In the genomic region with DNA sequence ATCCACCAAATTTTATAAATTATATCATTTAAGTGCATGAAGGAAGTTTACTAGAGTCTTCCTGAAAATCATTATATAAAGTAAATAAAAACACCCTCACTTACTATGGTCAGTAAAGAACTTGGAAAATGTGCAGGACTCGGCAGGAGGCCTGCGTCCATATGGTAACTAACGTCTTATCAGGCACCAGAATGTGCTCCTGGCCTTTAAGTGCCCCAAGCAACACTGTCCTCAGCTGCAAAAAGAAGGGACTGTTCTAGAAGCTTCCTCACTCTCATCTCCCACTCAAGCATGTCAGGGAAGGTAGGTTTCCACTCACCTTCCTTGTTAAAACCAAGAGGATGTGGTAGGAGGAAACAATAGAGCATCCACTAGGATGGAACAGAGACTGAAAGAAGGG, we compare ENCODE assay signal across 29 cellular contexts.
"Had no signal": no experiment of that assay in that cellular context is flagged by ENCODE, and none has a peak within 500 bp of the region (broad histone marks: within the 10 kb centered on the region; RNA-seq: fewer than 3 reads in every experiment).

No MANE protein-coding gene starts in this region.

- DNase-seq: activated CD4-positive, alpha-beta T cell treated with anti-CD3 and anti-CD28 coated beads for 1 hour; activated CD4-positive, alpha-beta T cell treated with anti-CD3 and anti-CD28 coated beads, Interleukin-2, amount 50 U/mL, for 4 hours; activated CD8-positive, alpha-beta memory T cell treated with anti-CD3 and anti-CD28 coated beads for 24 hours; activated CD8-positive, alpha-beta memory T cell treated with anti-CD3 and anti-CD28 coated beads, Interleukin-2, amount 50 U/mL, for 4 hours; activated naive CD8-positive, alpha-beta T cell treated with anti-CD3 and anti-CD28 coated beads, Interleukin-2, amount 10 ng/mL, durations not matched to agents 7 days and 5 days; activated T-cell treated with anti-CD3 and anti-CD28 coated beads, Interleukin-2, amount 50 U/mL, for 48 hours; caudate nucleus; cortex of kidney; endodermal cell; foreskin fibroblast; naive B cell; ovary; retina; stimulated activated CD4-positive, alpha-beta T cell treated with anti-CD3 and anti-CD28 coated beads, Interleukin-1b, Interleukin-23, amount 100 ng/mL, for 48 hours; stimulated activated CD4-positive, alpha-beta T cell treated with anti-CD3 and anti-CD28 coated beads, Interleukin-4, amount 100 ng/mL, for 4 hours; stimulated activated CD8-positive, alpha-beta memory T cell treated with anti-CD3 and anti-CD28 coated beads, Interleukin-4, amount 100 ng/mL, for 48 hours; stimulated activated naive B cell treated with anti-CD40 and anti-IgM and Interleukin-4, amounts not matched to agents 10 μg/mL and 1 μg/mL and 100 μg/mL, for 72 hours; stomach; T-helper 2 cell; tibial artery had no signal

- H3K4me3 Mint-ChIP-seq: activated naive CD8-positive, alpha-beta T cell treated with anti-CD3 and anti-CD28 coated beads, Interleukin-2, amount 10 ng/mL, durations not matched to agents 7 days and 5 days; brain; endodermal cell; mesothelial cell of epicardium; naive B cell; stimulated activated naive B cell treated with anti-CD40 and anti-IgM and Interleukin-4, amounts not matched to agents 10 μg/mL and 1 μg/mL and 100 μg/mL, for 72 hours had no signal

- H3K4me1 ChIP-seq: ascending aorta, suprapubic skin, tibial artery had no signal

- H3K4me1 Mint-ChIP-seq: mesothelial cell of epicardium had no signal

- H3K27me3 ChIP-seq: ascending aorta, ovary, stomach had no signal

- H3K4me2 ChIP-seq: smooth muscle cell had no signal

- H3K27ac Mint-ChIP-seq: activated naive CD8-positive, alpha-beta T cell treated with anti-CD3 and anti-CD28 coated beads, Interleukin-2, amount 10 ng/mL, durations not matched to agents 7 days and 5 days; activated T-helper 2 cell treated with anti-CD3 and anti-CD28 coated beads, Interferon-gamma antibody, Interleukin-2, Interleukin-4, amounts not matched to agents 10 μg/mL and 5 μg/mL and 100 μg/mL, durations not matched to agents 14 hours and 24 hours and 36 hours; endodermal cell; mesothelial cell of epicardium; naive B cell; progenitor cell of endocrine pancreas; stimulated activated naive B cell treated with anti-CD40 and anti-IgM and Interleukin-4, amounts not matched to agents 10 μg/mL and 1 μg/mL and 100 μg/mL, for 72 hours had no signal

- H3K36me3 ChIP-seq: ascending aorta, ovary, stomach, suprapubic skin, tibial artery had no signal

- ATAC-seq: esophagus mucosa; SK-N-SH treated with all-trans-retinoic acid at 6 μM for 48 hours; stimulated activated naive B cell treated with anti-CD40 and anti-IgM and Interleukin-4, amounts not matched to agents 10 μg/mL and 1 μg/mL and 100 μg/mL, for 72 hours had no signal

- H3K4me3 ChIP-seq: ascending aorta, ovary, smooth muscle cell, stomach, suprapubic skin, tibial artery had no signal

- H3K9me3 ChIP-seq: ascending aorta, ovary, stomach, suprapubic skin, tibial artery had no signal

- H3K27ac ChIP-seq: ascending aorta, ovary, stomach, suprapubic skin, tibial artery had no signal

- H3K27me3 Mint-ChIP-seq: activated naive CD8-positive, alpha-beta T cell treated with anti-CD3 and anti-CD28 coated beads, Interleukin-2, amount 10 ng/mL, durations not matched to agents 7 days and 5 days; naive B cell; stimulated activated naive B cell treated with anti-CD40 and anti-IgM and Interleukin-4, amounts not matched to agents 10 μg/mL and 1 μg/mL and 100 μg/mL, for 72 hours had no signal

- H3K9me3 Mint-ChIP-seq: activated naive CD8-positive, alpha-beta T cell treated with anti-CD3 and anti-CD28 coated beads, Interleukin-2, amount 10 ng/mL, durations not matched to agents 7 days and 5 days; activated T-helper 2 cell treated with anti-CD3 and anti-CD28 coated beads, Interferon-gamma antibody, Interleukin-2, Interleukin-4, amounts not matched to agents 10 μg/mL and 5 μg/mL and 100 μg/mL, durations not matched to agents 14 hours and 24 hours and 36 hours; endodermal cell; naive B cell had no signal

- H3K36me3 Mint-ChIP-seq: mesothelial cell of epicardium had no signal
